12 cellular contexts compared by ENCODE assay signal in genomic region chr10:74855439-74855838, GRCh38. TPM values are rescaled to one million over a fixed set of nuclear protein-coding genes. Genes with fewer than 3 reads are reported as not detected.
DNase-seq lines count a peak whose midpoint lies in the region; ATAC-seq, FAIRE-seq and TF ChIP-seq lines count a peak whose summit lies in the region.
"Had no signal": no experiment of that assay in that cellular context is flagged by ENCODE, and none has a peak within 500 bp of the region (broad histone marks: within the 10 kb centered on the region; RNA-seq: fewer than 3 reads in every experiment).

No MANE protein-coding gene starts in this region.

- no peaks in the 10 kb centered on the region for H3K36me3 ChIP-seq in CD8-positive, alpha-beta T cell (ENCODE audit: insufficient read depth, low read length)
- H3K36me3 ChIP-seq in Karpas-422 (ENCODE audit: insufficient read depth, low read length): no peaks in the 10 kb centered on the region
- H3K36me3 ChIP-seq in pancreas: no peaks in the 10 kb centered on the region

- H3K9me3 ChIP-seq in CD8-positive, alpha-beta T cell (ENCODE audit: low read length): no peaks in the 10 kb centered on the region
- H3K9me3 ChIP-seq in Karpas-422 (ENCODE audit: low read length) (no peaks in the 10 kb centered on the region), pancreas (no peaks in the 10 kb centered on the region)

- no peak overlapping the region for H2AFZ ChIP-seq in Karpas-422 (ENCODE audit: low read length)

- CTCF ChIA-PET in CD8-positive, alpha-beta T cell (lab: Charles Lee): interaction anchor here (1.5 kb wide), 1 partner anchor 115 kb away, joined by 3 read pairs; no protein-coding TSS in a partner anchor

- FAIRE-seq in pancreas (lab: Jason Lieb, UNC): no peak
- FAIRE-seq: astrocyte had no signal

- peaks cover 59% of the 10 kb centered on the region for H3K4me1 Mint-ChIP-seq in CD8-positive, alpha-beta T cell (ENCODE audit: low read depth)
- H3K4me1 Mint-ChIP-seq in brain: peaks cover 61% of the 10 kb centered on the region

- H3K4me3 Mint-ChIP-seq in CD8-positive, alpha-beta T cell: no peak overlapping the region
- H3K4me3 Mint-ChIP-seq in brain: no peak overlapping the region

- no peak for TF ChIP-seq CTCF in CD8-positive, alpha-beta T cell (IDR thresholded peaks at IDR 0.05)
- TF ChIP-seq CTCF in brain (conservative IDR thresholded peaks at IDR 0.05) (no peak), pancreas (IDR thresholded peaks at IDR 0.05) (no peak)

- no peak overlapping the region for H3K27ac ChIP-seq in CD8-positive, alpha-beta T cell (ENCODE audit: low read depth, low read length)
- H3K27ac ChIP-seq in Karpas-422 (ENCODE audit: low read length) (peak overlapping the region; percentile 83), pancreas (peak overlapping the region in 2 of 4 donors; percentile 11 to 53)

- H3K79me2 ChIP-seq in Karpas-422 (ENCODE audit: low read length): peaks cover 98% of the 10 kb centered on the region

- no peaks in the 10 kb centered on the region for H4K20me1 ChIP-seq in Karpas-422 (ENCODE audit: insufficient read depth, low read depth, low read length)

- no peak overlapping the region for H3K4me3 ChIP-seq in CD8-positive, alpha-beta T cell (ENCODE audit: low read depth, low read length)
- no peak overlapping the region for H3K4me3 ChIP-seq in Karpas-422 (ENCODE audit: low read length)
- H3K4me3 ChIP-seq in pancreas: no peak overlapping the region
- H3K4me3 ChIP-seq: skin epidermis had no signal

- H3K4me2 ChIP-seq in Karpas-422 (ENCODE audit: low read depth, low read length, poor library complexity, severe bottlenecking): peak overlapping the region; percentile 72

- no peaks in the 10 kb centered on the region for H3K27me3 ChIP-seq in CD8-positive, alpha-beta T cell (ENCODE audit: insufficient read depth, low read length)
- H3K27me3 ChIP-seq in Karpas-422 (ENCODE audit: low read length) (no peaks in the 10 kb centered on the region), pancreas (no peaks in the 10 kb centered on the region)

- H3K9me2 ChIP-seq in Karpas-422 (replicated peaks; ENCODE audit: insufficient read depth, low read length): no peaks in the 10 kb centered on the region

- POLR2A ChIA-PET in CD8-positive, alpha-beta T cell (lab: Charles Lee): interaction anchor here (0.6 kb wide), 1 partner anchor 1642 kb away, joined by 3 read pairs; no protein-coding TSS in a partner anchor

- H3K27me3 Mint-ChIP-seq in CD8-positive, alpha-beta T cell (ENCODE audit: low read depth): no peaks in the 10 kb centered on the region
- no peaks in the 10 kb centered on the region for H3K27me3 Mint-ChIP-seq in brain

- no peak for DNase-seq in CD8-positive, alpha-beta T cell
- DNase-seq in Karpas-422: no peak
- DNase-seq in pancreas: no peak
- DNase-seq in head of caudate nucleus: no peak
- DNase-seq: activated effector memory CD4-positive, alpha-beta T cell treated with Interleukin-2 at 50 U/mL for 16 hours; DMS79 treated with DMSO at 0.1 percent for 48 hours; NCI-H2029 had no signal

- ATAC-seq in CD8-positive, alpha-beta T cell: no peak
- ATAC-seq in pancreas (peak in 3 of 4 donors; percentile 40 to 50 (median 50)), GM21737 (IDR thresholded peaks at IDR 0.05; ENCODE audit: unreplicated experiment) (no peak), HG03439 (IDR thresholded peaks at IDR 0.05; ENCODE audit: unreplicated experiment) (no peak)

- H3K36me3 Mint-ChIP-seq in CD8-positive, alpha-beta T cell: peaks cover 26% of the 10 kb centered on the region
- peaks cover 43% of the 10 kb centered on the region for H3K36me3 Mint-ChIP-seq in brain

- intact Hi-C loops in CD8-positive, alpha-beta T cell (cut with DNase I, micrococcal nuclease): no loop called here
- intact Hi-C loops in pancreas (cut with DNase I): no loop called here
- intact Hi-C loops in head of caudate nucleus (cut with DNase I): no loop called here

- peak overlapping the region; percentile 60 for H3K27ac Mint-ChIP-seq in CD8-positive, alpha-beta T cell
- peak overlapping the region in 4 of 5 experiments; percentile 63 to 81 (median 66) for H3K27ac Mint-ChIP-seq in brain

- H3K9ac ChIP-seq in Karpas-422 (ENCODE audit: low read length): peak overlapping the region; percentile 55; the same call in 1 of the 2 replicates

- H3K4me1 ChIP-seq in CD8-positive, alpha-beta T cell (ENCODE audit: insufficient read depth, low read length): peaks cover 31% of the 10 kb centered on the region
- H3K4me1 ChIP-seq in Karpas-422 (ENCODE audit: low read length) (peaks cover 45% of the 10 kb centered on the region), pancreas (peaks cover 34 to 45% (median 38%) of the 10 kb centered on the region in 3 donors)

- H3K9me3 Mint-ChIP-seq in CD8-positive, alpha-beta T cell: peaks cover 2% of the 10 kb centered on the region
- H3K9me3 Mint-ChIP-seq in brain: peaks cover 0 to 16% (median 2%) of the 10 kb centered on the region in 5 experiments

RNA-seq across cellular contexts. Expression of gene KAT6B, which starts 29.0 kb away (rescaled TPM):
- 10 to 100 TPM; 73.0 to 74.7 TPM for total RNA-seq in CD8-positive, alpha-beta T cell
- total RNA-seq in Karpas-422 (2014; rRNA removed; shearing (Covaris generic); ENCODE audit: low replicate concordance): 64.1 and 73.6 TPM in 2 replicates
- 16.7 TPM for polyA plus RNA-seq in brain (ENCODE audit: insufficient read depth, low read depth, low replicate concordance)
- 10 to 100 TPM; 16.2 to 28.6 (median 21.9) TPM for total RNA-seq in pancreas
- polyA plus RNA-seq in pancreas: 1 to 10 TPM; 7.6 to 8.7 TPM

Comparison
In these comparisons a context has a peak if more than half of its experiments do, and no peak if none do; other contexts are left out.
1. ATAC-seq: peak in pancreas (3 of 4); none in CD8-positive, alpha-beta T cell (single experiment), GM21737 (single experiment) and HG03439 (single experiment).